In genomic region chr7:100967292-100967863, GRCh38 we compare ENCODE assay signal across 12 cellular contexts. TPM values are rescaled to one million over a fixed set of nuclear protein-coding genes. Genes with fewer than 3 reads are reported as not detected.
DNase-seq lines count a peak whose midpoint lies in the region; ATAC-seq, FAIRE-seq and TF ChIP-seq lines count a peak whose summit lies in the region.
"Had no signal": no experiment of that assay in that cellular context is flagged by ENCODE, and none has a peak within 500 bp of the region (broad histone marks: within the 10 kb centered on the region; RNA-seq: fewer than 3 reads in every experiment).

No MANE protein-coding gene starts in this region.

- H3K4me1 ChIP-seq in CD8-positive, alpha-beta memory T cell (ENCODE audit: insufficient read depth, low read length): peaks cover 19% of the 10 kb centered on the region
- H3K4me1 ChIP-seq in GM12878 (ENCODE audit: control insufficient read depth, insufficient read depth, low read length): no peaks in the 10 kb centered on the region

- H3K36me3 ChIP-seq in CD8-positive, alpha-beta memory T cell (ENCODE audit: insufficient read depth, low read length): no peaks in the 10 kb centered on the region
- no peaks in the 10 kb centered on the region; the same call in none of the 2 replicates for H3K36me3 ChIP-seq in H7 (replicated peaks; ENCODE audit: control insufficient read depth, insufficient read depth, low read length)
- no peaks in the 10 kb centered on the region for H3K36me3 ChIP-seq in GM12878 (ENCODE audit: control insufficient read depth in 2 of 2, insufficient read depth in 2 of 2, low read length in 1 of 2)
- H3K36me3 ChIP-seq: sigmoid colon had no signal

- BruUV-seq in GM12878 (replicated peaks; lab: Mats Ljungman, UMichigan): no TSS peak

- RAD21 ChIA-PET in GM12878 (lab: Charles Lee; ENCODE audit: unreplicated experiment): no interaction called here

- no peak overlapping the region for H3K27ac ChIP-seq in CD8-positive, alpha-beta memory T cell (ENCODE audit: low read depth, low read length)
- no peak overlapping the region for H3K27ac ChIP-seq in GM12878 (ENCODE audit: control insufficient read depth, insufficient read depth)

- H3K4me3 ChIP-seq in CD8-positive, alpha-beta memory T cell (ENCODE audit: low read length): no peak overlapping the region
- H3K4me3 ChIP-seq in H7 (ENCODE audit: insufficient read depth, low read depth, low read length) (no peak overlapping the region), GM12878 (no peak overlapping the region)

- H3K27ac Mint-ChIP-seq in CD8-positive, alpha-beta memory T cell: peak overlapping the region in 1 of 8 donors; percentile 15
- peak overlapping the region in 2 of 10 donors; percentile 3 to 9 for H3K27ac Mint-ChIP-seq in naive thymus-derived CD8-positive, alpha-beta T cell
- H3K27ac Mint-ChIP-seq: activated CD8-positive, alpha-beta T cell treated with anti-CD3 and anti-CD28 coated beads, Interleukin-2, amount 10 ng/mL, durations not matched to agents 7 days and 5 days had no signal

- H3K4me2 ChIP-seq in GM12878 (ENCODE audit: control insufficient read depth, insufficient read depth): no peak overlapping the region

- no peak for TF ChIP-seq POLR2A in GM12878 (IDR thresholded peaks at IDR 0.05; ENCODE audit: low read depth, low read length)

- no peak for TF ChIP-seq RAD21 in GM12878 (IDR thresholded peaks at IDR 0.05; ENCODE audit: insufficient read depth, low read depth, low read length)

- no peaks in the 10 kb centered on the region for H3K79me2 ChIP-seq in GM12878 (ENCODE audit: control insufficient read depth, insufficient read depth, low read length)

- H4K20me1 ChIP-seq in GM12878 (ENCODE audit: control insufficient read depth, insufficient read depth): peaks cover 3% of the 10 kb centered on the region

- no peak overlapping the region for H2AFZ ChIP-seq in GM12878 (ENCODE audit: control insufficient read depth, low read depth, low read length)

- TF ChIP-seq CTCF in GM12878 (IDR thresholded peaks at IDR 0.05 in 2 of 3, conservative IDR thresholded peaks at IDR 0.05 in 1 of 3; ENCODE audit: control insufficient read depth in 2 of 3, extremely low read depth in 1 of 3, insufficient read depth in 1 of 3, low read depth in 3 of 3, low read length in 3 of 3): no peak

- peaks cover 18 to 27% (median 22%) of the 10 kb centered on the region in 3 donors for H3K4me1 Mint-ChIP-seq in CD8-positive, alpha-beta memory T cell
- peaks cover 16 to 25% (median 23%) of the 10 kb centered on the region in 4 donors for H3K4me1 Mint-ChIP-seq in naive thymus-derived CD8-positive, alpha-beta T cell

- no peaks in the 10 kb centered on the region for H3K36me3 Mint-ChIP-seq in CD8-positive, alpha-beta memory T cell
- peaks cover 0 to 2% (median 0%) of the 10 kb centered on the region in 3 donors for H3K36me3 Mint-ChIP-seq in naive thymus-derived CD8-positive, alpha-beta T cell

- POLR2A ChIA-PET in CD8-positive, alpha-beta memory T cell (lab: Charles Lee): no interaction called here
- POLR2A ChIA-PET in GM12878 (lab: Charles Lee): no interaction called here
- POLR2A ChIA-PET in naive thymus-derived CD8-positive, alpha-beta T cell (lab: Charles Lee): no interaction called here

- no peak for TF ChIP-seq EP300 in GM12878 (IDR thresholded peaks at IDR 0.05; ENCODE audit: borderline replicate concordance in 1 of 2, control insufficient read depth in 1 of 2, low read depth in 2 of 2, low read length in 2 of 2)

- H3K4me3 Mint-ChIP-seq in CD8-positive, alpha-beta memory T cell: peak overlapping the region; percentile 39 to 75 (median 54)
- peak overlapping the region; percentile 46 to 78 (median 66) for H3K4me3 Mint-ChIP-seq in naive thymus-derived CD8-positive, alpha-beta T cell
- H3K4me3 Mint-ChIP-seq: activated CD8-positive, alpha-beta T cell treated with anti-CD3 and anti-CD28 coated beads, Interleukin-2, amount 10 ng/mL, durations not matched to agents 7 days and 5 days had no signal

- in situ Hi-C loops in GM12878 (cut with MboI): loop anchor here (5.0 kb wide), 1 partner anchor 85 kb away; no protein-coding TSS in a partner anchor

- no peak overlapping the region for H3K9ac ChIP-seq in GM12878 (ENCODE audit: control insufficient read depth, insufficient read depth, low read length)

- no peak for ATAC-seq in GM12878
- no peak for ATAC-seq in naive thymus-derived CD8-positive, alpha-beta T cell
- ATAC-seq in HG02678 (IDR thresholded peaks at IDR 0.05; ENCODE audit: unreplicated experiment): no peak
- no peak for ATAC-seq in HG03045 (IDR thresholded peaks at IDR 0.05; ENCODE audit: unreplicated experiment)

- H3K27me3 Mint-ChIP-seq in CD8-positive, alpha-beta memory T cell: peaks cover 55 to 71% of the 10 kb centered on the region in 2 donors
- peaks cover 32 to 74% (median 64%) of the 10 kb centered on the region in 5 donors for H3K27me3 Mint-ChIP-seq in naive thymus-derived CD8-positive, alpha-beta T cell

- intact Hi-C loops in GM12878 (cut with micrococcal nuclease; ENCODE audit: unreplicated experiment): loop anchor here (5.0 kb wide), 1 partner anchor 75 kb away; no protein-coding TSS in a partner anchor

- peak in 1 of 5 donors; percentile 6 for DNase-seq in CD8-positive, alpha-beta memory T cell
- DNase-seq in H7: peak; percentile 70
- DNase-seq in GM12878 (ENCODE audit: low read depth, low spot score): no peak
- no peak for DNase-seq in naive thymus-derived CD8-positive, alpha-beta T cell
- no peak for DNase-seq in NCI-H1105 treated with DMSO at 0.1 percent for 48 hours (lab: John Stamatoyannopoulos, UW)
- DNase-seq in EL: no peak
- DNase-seq: activated CD8-positive, alpha-beta T cell treated with anti-CD3 and anti-CD28 coated beads, Interleukin-2, amount 10 ng/mL, durations not matched to agents 7 days and 5 days; NCI-H2171; sigmoid colon had no signal

- SMC1A ChIA-PET in GM12878 (lab: Charles Lee; ENCODE audit: uncharacterized antibody, unreplicated experiment): no interaction called here

- CTCF ChIA-PET in CD8-positive, alpha-beta memory T cell (lab: Charles Lee): no interaction called here
- CTCF ChIA-PET in GM12878 (lab: Yijun Ruan, JAX): interaction anchor here (1.2 kb wide), 1 partner anchor 92 kb away, joined by 4 read pairs; no protein-coding TSS in a partner anchor

- H3K9me3 ChIP-seq in CD8-positive, alpha-beta memory T cell (ENCODE audit: low read length): no peaks in the 10 kb centered on the region
- no peaks in the 10 kb centered on the region; the same call in 2 of the 3 replicates for H3K9me3 ChIP-seq in GM12878 (replicated peaks; ENCODE audit: control insufficient read depth, insufficient read depth, low read length)
- H3K9me3 ChIP-seq: sigmoid colon had no signal

- WGBS in GM12878 (ENCODE audit: insufficient coverage, insufficient replicate concordance, low lambda C conversion rate, missing lambda C conversion rate): 14% methylated on average over 13 of the region's 13 CpGs

- H3K9me3 Mint-ChIP-seq in CD8-positive, alpha-beta memory T cell: peaks cover 0 to 2% (median 0%) of the 10 kb centered on the region in 5 donors
- H3K9me3 Mint-ChIP-seq in naive thymus-derived CD8-positive, alpha-beta T cell: no peaks in the 10 kb centered on the region

- peak; percentile 23 for FAIRE-seq in GM12878 (lab: Jason Lieb, UNC)

- H3K27me3 ChIP-seq in CD8-positive, alpha-beta memory T cell (ENCODE audit: insufficient read depth, low read length, poor library complexity, severe bottlenecking): peaks cover 41% of the 10 kb centered on the region
- H3K27me3 ChIP-seq in H7 (ENCODE audit: control insufficient read depth, insufficient read depth, low read length): peaks cover 21% of the 10 kb centered on the region
- H3K27me3 ChIP-seq in GM12878 (replicated peaks in 1 of 2; ENCODE audit: control insufficient read depth in 2 of 2, insufficient read depth in 2 of 2, low read length in 1 of 2): peaks cover 3 to 15% of the 10 kb centered on the region in 2 experiments; a peak in 3 of 4 replicates

RNA-seq across cellular contexts. Expression of gene MUC12, which starts 2.0 kb away (rescaled TPM):
- under 1 TPM in 1 of 2 experiments, not detected in 1; 0.35 TPM for total RNA-seq in CD8-positive, alpha-beta memory T cell
- 0.54 TPM for polyA plus RNA-seq in CD8-positive, alpha-beta memory T cell
- 1.8 and 10.4 TPM in 2 replicates for total RNA-seq in H7 (2014; rRNA removed; shearing (Covaris generic))
- total RNA-seq in GM12878 (2013; cell fraction: nucleolus; rRNA removed): not detected in 2 replicates
- 2.7 and 3.4 TPM in 2 replicates for total RNA-seq in GM12878 (2014; rRNA removed)
- total RNA-seq in GM12878 (2014; rRNA removed; fragmentation: Illumina TruSeq; extraction: Trizol): 2.4 and 3.3 TPM in 2 replicates
- 1.7 and 2.6 TPM in 2 replicates for total RNA-seq in GM12878 (2021)
- 3.5 TPM for polyA plus RNA-seq in GM12878 (2011; ENCODE audit: low read depth)
- polyA plus RNA-seq in GM12878 (2011; rRNA removed): 1.5 and 2.6 TPM in 2 replicates
- 3.4 and 4.7 TPM in 2 replicates for polyA plus RNA-seq in GM12878 (2011; cell fraction: cytosol; rRNA removed)
- polyA plus RNA-seq in GM12878 (2011; cell fraction: nucleus; rRNA removed): 2.6 and 2.9 TPM in 2 replicates
- 3.9 and 6.6 TPM in 2 replicates for polyA plus RNA-seq in GM12878 (2012)
- 2.0 TPM in 2 replicates for polyA plus RNA-seq in GM12878 (2014; fragmentation: Illumina TruSeq; extraction: Trizol)
- polyA plus RNA-seq in GM12878 (2014; fragmentation: Nextera tagmentation; extraction: Ambion mirVana): 1 to 10 TPM; 2.6 to 3.6 TPM
- 2.5 TPM in 2 replicates for polyA plus RNA-seq in GM12878 (2014; rRNA removed)
- 1 to 10 TPM; 3.5 to 4.5 TPM for polyA plus RNA-seq in GM12878 (2016; fragmentation: Nextera tagmentation; extraction: Ambion mirVana)
- polyA minus RNA-seq in GM12878 (2011; rRNA and poly(A)+ RNA removed): 0.41 TPM in 1 of 2 replicates, not detected in the other
- polyA minus RNA-seq in GM12878 (2011; cell fraction: cytosol; rRNA and poly(A)+ RNA removed): not detected in 2 replicates
- not detected in 2 replicates for polyA minus RNA-seq in GM12878 (2011; cell fraction: nucleus; rRNA and poly(A)+ RNA removed)
- total RNA-seq in naive thymus-derived CD8-positive, alpha-beta T cell: not detected
- under 1 TPM in 1 of 3 donors, not detected in 2; 0.42 TPM for polyA plus RNA-seq in naive thymus-derived CD8-positive, alpha-beta T cell
- total RNA-seq: activated CD8-positive, alpha-beta T cell treated with anti-CD3 and anti-CD28 coated beads, Interleukin-2, amount 10 ng/mL, durations not matched to agents 7 days and 5 days had no signal

RNA-seq across cellular contexts. Expression of gene MUC3A, which starts 18.0 kb away (rescaled TPM):
- total RNA-seq in CD8-positive, alpha-beta memory T cell: not detected
- polyA plus RNA-seq in CD8-positive, alpha-beta memory T cell: not detected
- total RNA-seq in H7 (2014; rRNA removed; shearing (Covaris generic)): 8.5 and 14.6 TPM in 2 replicates
- total RNA-seq in GM12878 (2013; cell fraction: nucleolus; rRNA removed): not detected in 2 replicates
- total RNA-seq in GM12878 (2014; rRNA removed) (not detected in 2 replicates), GM12878 (2014; rRNA removed; fragmentation: Illumina TruSeq; extraction: Trizol) (not detected in 2 replicates), GM12878 (2021) (0.10 and 0.24 TPM in 2 replicates)
- not detected for polyA plus RNA-seq in GM12878 (2011; ENCODE audit: low read depth)
- polyA plus RNA-seq in GM12878 (2011; rRNA removed) (0.01 and 0.07 TPM in 2 replicates), GM12878 (2014; fragmentation: Illumina TruSeq; extraction: Trizol) (not detected in 2 replicates), GM12878 (2014; fragmentation: Nextera tagmentation; extraction: Ambion mirVana) (not detected), GM12878 (2014; rRNA removed) (not detected in 2 replicates), GM12878 (2016; fragmentation: Nextera tagmentation; extraction: Ambion mirVana) (not detected)
- polyA plus RNA-seq in GM12878 (2011; cell fraction: cytosol; rRNA removed): 0.15 TPM in 1 of 2 replicates, not detected in the other
- polyA plus RNA-seq in GM12878 (2011; cell fraction: nucleus; rRNA removed): 0.19 and 0.27 TPM in 2 replicates
- not detected in 2 replicates for polyA plus RNA-seq in GM12878 (2012)
- polyA minus RNA-seq in GM12878 (2011; rRNA and poly(A)+ RNA removed): under 0.01 TPM in 1 of 2 replicates, not detected in the other
- polyA minus RNA-seq in GM12878 (2011; cell fraction: cytosol; rRNA and poly(A)+ RNA removed): not detected in 2 replicates
- not detected in 2 replicates for polyA minus RNA-seq in GM12878 (2011; cell fraction: nucleus; rRNA and poly(A)+ RNA removed)
- total RNA-seq in naive thymus-derived CD8-positive, alpha-beta T cell: not detected
- polyA plus RNA-seq in naive thymus-derived CD8-positive, alpha-beta T cell: not detected
- total RNA-seq: activated CD8-positive, alpha-beta T cell treated with anti-CD3 and anti-CD28 coated beads, Interleukin-2, amount 10 ng/mL, durations not matched to agents 7 days and 5 days; fibroblast of lung had no signal
- polyA plus RNA-seq: fibroblast of lung had no signal

RNA-seq across cellular contexts. Expression of gene MUC17, which starts 52.5 kb away (rescaled TPM):
- total RNA-seq in CD8-positive, alpha-beta memory T cell: not detected
- not detected for polyA plus RNA-seq in CD8-positive, alpha-beta memory T cell
- not detected in 2 replicates for total RNA-seq in H7 (2014; rRNA removed; shearing (Covaris generic))
- not detected in 2 replicates for total RNA-seq in GM12878 (2013; cell fraction: nucleolus; rRNA removed)
- not detected in 2 replicates for total RNA-seq in GM12878 (2014; rRNA removed)
- total RNA-seq in GM12878 (2014; rRNA removed; fragmentation: Illumina TruSeq; extraction: Trizol): not detected in 2 replicates
- total RNA-seq in GM12878 (2021): not detected in 2 replicates
- 0.01 TPM for polyA plus RNA-seq in GM12878 (2011; ENCODE audit: low read depth)
- under 0.01 TPM in 2 replicates for polyA plus RNA-seq in GM12878 (2011; rRNA removed)
- polyA plus RNA-seq in GM12878 (2011; cell fraction: cytosol; rRNA removed): under 0.01 and 0.03 TPM in 2 replicates
- 0.01 TPM in 1 of 2 replicates, not detected in the other for polyA plus RNA-seq in GM12878 (2011; cell fraction: nucleus; rRNA removed)
- not detected in 2 replicates for polyA plus RNA-seq in GM12878 (2012)
- polyA plus RNA-seq in GM12878 (2014; fragmentation: Illumina TruSeq; extraction: Trizol): under 0.01 and 0.02 TPM in 2 replicates
- not detected for polyA plus RNA-seq in GM12878 (2014; fragmentation: Nextera tagmentation; extraction: Ambion mirVana)
- polyA plus RNA-seq in GM12878 (2014; rRNA removed): not detected in 2 replicates
- polyA plus RNA-seq in GM12878 (2016; fragmentation: Nextera tagmentation; extraction: Ambion mirVana): not detected
- polyA minus RNA-seq in GM12878 (2011; rRNA and poly(A)+ RNA removed): under 0.01 and 0.05 TPM in 2 replicates
- not detected in 2 replicates for polyA minus RNA-seq in GM12878 (2011; cell fraction: cytosol; rRNA and poly(A)+ RNA removed)
- under 0.01 TPM in 1 of 2 replicates, not detected in the other for polyA minus RNA-seq in GM12878 (2011; cell fraction: nucleus; rRNA and poly(A)+ RNA removed)
- total RNA-seq in naive thymus-derived CD8-positive, alpha-beta T cell: not detected
- not detected for polyA plus RNA-seq in naive thymus-derived CD8-positive, alpha-beta T cell
- total RNA-seq: activated CD8-positive, alpha-beta T cell treated with anti-CD3 and anti-CD28 coated beads, Interleukin-2, amount 10 ng/mL, durations not matched to agents 7 days and 5 days; fibroblast of lung had no signal
- polyA plus RNA-seq: fibroblast of lung had no signal
